Comparison of ENCODE assay signal across 23 cellular contexts in genomic region chr15:71508081-71508682, GRCh38.
DNase-seq lines count a peak whose midpoint lies in the region; ATAC-seq, FAIRE-seq and TF ChIP-seq lines count a peak whose summit lies in the region.
"Had no signal": no experiment of that assay in that cellular context is flagged by ENCODE, and none has a peak within 500 bp of the region (broad histone marks: within the 10 kb centered on the region; RNA-seq: fewer than 3 reads in every experiment).

No MANE protein-coding gene starts in this region.

- ATAC-seq in GM21515 (IDR thresholded peaks at IDR 0.05; ENCODE audit: unreplicated experiment), result peak; percentile 81
- ATAC-seq in HG03565 (IDR thresholded peaks at IDR 0.05; ENCODE audit: unreplicated experiment), result peak; percentile 43
- no peak for ATAC-seq in naive thymus-derived CD4-positive, alpha-beta T cell
- ATAC-seq: body of pancreas had no signal

- 50 to 71% methylated on average over 4 of the region's 4 CpGs for WGBS in esophagus, 2 donors

- TF ChIP-seq CTCF in progenitor cell of endocrine pancreas (IDR thresholded peaks at IDR 0.05; ENCODE audit: unreplicated experiment) (no peak), type B pancreatic cell (conservative IDR thresholded peaks at IDR 0.05) (no peak)

- intact Hi-C loops in naive thymus-derived CD4-positive, alpha-beta T cell (cut with micrococcal nuclease), result no loop called here

- no peaks in the 10 kb centered on the region for H3K4me1 Mint-ChIP-seq in naive thymus-derived CD4-positive, alpha-beta T cell
- H3K4me1 Mint-ChIP-seq in progenitor cell of endocrine pancreas (ENCODE audit: low read depth), result peaks cover 24% of the 10 kb centered on the region
- H3K4me1 Mint-ChIP-seq in type B pancreatic cell (ENCODE audit: unreplicated experiment), result peaks cover 36% of the 10 kb centered on the region
- H3K4me1 Mint-ChIP-seq: activated CD4-positive, alpha-beta T cell treated with anti-CD3 and anti-CD28 coated beads, Interleukin-2, amount 10 ng/mL, durations not matched to agents 7 days and 5 days; CD4-positive, alpha-beta memory T cell had no signal

- CTCF ChIA-PET in naive thymus-derived CD4-positive, alpha-beta T cell (lab: Charles Lee), result no interaction called here

- peak; percentile 81 for FAIRE-seq in GM12891 (lab: Jason Lieb, UNC)
- FAIRE-seq: kidney had no signal

- no peak overlapping the region for H3K27ac Mint-ChIP-seq in naive thymus-derived CD4-positive, alpha-beta T cell
- H3K27ac Mint-ChIP-seq in progenitor cell of endocrine pancreas (no peak overlapping the region), type B pancreatic cell (no peak overlapping the region)
- H3K27ac Mint-ChIP-seq: activated CD4-positive, alpha-beta T cell treated with anti-CD3 and anti-CD28 coated beads, Interleukin-2, amount 10 ng/mL, durations not matched to agents 7 days and 5 days; CD4-positive, alpha-beta memory T cell had no signal

- no peaks in the 10 kb centered on the region for H3K9me3 ChIP-seq in esophagus (ENCODE audit: control insufficient read depth in 2 of 2, insufficient read depth in 1 of 2, low read depth in 1 of 2, low read length in 1 of 2)
- no peaks in the 10 kb centered on the region for H3K9me3 ChIP-seq in naive thymus-derived CD4-positive, alpha-beta T cell (ENCODE audit: control insufficient read depth in 2 of 3, low read length in 3 of 3)
- H3K9me3 ChIP-seq: body of pancreas, stomach, vagina had no signal

- no peak for TF ChIP-seq POLR2A in GM12891 (IDR thresholded peaks at IDR 0.05; ENCODE audit: low read depth, low read length)

- H3K4me3 ChIP-seq in esophagus (ENCODE audit: low read depth in 1 of 2, low read length in 2 of 2), result no peak overlapping the region
- no peak overlapping the region for H3K4me3 ChIP-seq in naive thymus-derived CD4-positive, alpha-beta T cell (ENCODE audit: low read length)
- H3K4me3 ChIP-seq: body of pancreas, dorsolateral prefrontal cortex, stomach, vagina had no signal

- peaks cover 11 to 28% (median 19%) of the 10 kb centered on the region in 5 donors for H3K27me3 Mint-ChIP-seq in naive thymus-derived CD4-positive, alpha-beta T cell
- H3K27me3 Mint-ChIP-seq in progenitor cell of endocrine pancreas (peaks cover 19% of the 10 kb centered on the region), type B pancreatic cell (peaks cover 3% of the 10 kb centered on the region)

- H3K27me3 ChIP-seq in esophagus (ENCODE audit: control insufficient read depth in 1 of 2, insufficient read depth in 2 of 2, low read length in 2 of 2), result no peaks in the 10 kb centered on the region
- H3K27me3 ChIP-seq in naive thymus-derived CD4-positive, alpha-beta T cell (ENCODE audit: control insufficient read depth in 2 of 2, insufficient read depth in 2 of 2, low read length in 2 of 2), result no peaks in the 10 kb centered on the region
- H3K27me3 ChIP-seq: body of pancreas, stomach, vagina had no signal

- DNase-seq in GM12891 (ENCODE audit: insufficient read length, low spot score), result peak; percentile 35
- DNase-seq in naive thymus-derived CD4-positive, alpha-beta T cell, result no peak
- DNase-seq in progenitor cell of endocrine pancreas (ENCODE audit: low spot score, unreplicated experiment), result no peak
- DNase-seq in NCI-H1048 (lab: John Stamatoyannopoulos, UW), result no peak
- DNase-seq in type B pancreatic cell (ENCODE audit: extremely low spot score, unreplicated experiment), result no peak
- DNase-seq: activated CD4-positive, alpha-beta T cell treated with anti-CD3 and anti-CD28 coated beads, Interleukin-2, amount 10 ng/mL, durations not matched to agents 7 days and 5 days; activated naive CD4-positive, alpha-beta T cell treated with anti-CD3 and anti-CD28 coated beads, Interleukin-2, amount 50 U/mL, for 16 hours; body of pancreas; CD4-positive, alpha-beta memory T cell; DND-41; dorsolateral prefrontal cortex; GOT3; kidney; NCI-H2029; NCI-H526; OCI-M1; retina; stomach had no signal

- H3K27ac ChIP-seq in esophagus (ENCODE audit: low read depth in 2 of 2, low read length in 1 of 2), result peak overlapping the region; percentile 17 to 37
- H3K27ac ChIP-seq in naive thymus-derived CD4-positive, alpha-beta T cell (ENCODE audit: low read depth, low read length), result no peak overlapping the region
- H3K27ac ChIP-seq: body of pancreas, stomach had no signal

- no peak overlapping the region for H3K4me3 Mint-ChIP-seq in naive thymus-derived CD4-positive, alpha-beta T cell
- H3K4me3 Mint-ChIP-seq in progenitor cell of endocrine pancreas (ENCODE audit: low read depth) (no peak overlapping the region), type B pancreatic cell (no peak overlapping the region)
- H3K4me3 Mint-ChIP-seq: activated CD4-positive, alpha-beta T cell treated with anti-CD3 and anti-CD28 coated beads, Interleukin-2, amount 10 ng/mL, durations not matched to agents 7 days and 5 days; CD4-positive, alpha-beta memory T cell; mesothelial cell of epicardium had no signal

- no peaks in the 10 kb centered on the region for H3K36me3 ChIP-seq in esophagus (ENCODE audit: control insufficient read depth in 2 of 2, insufficient read depth in 2 of 2, low read length in 1 of 2)
- no peaks in the 10 kb centered on the region for H3K36me3 ChIP-seq in naive thymus-derived CD4-positive, alpha-beta T cell (ENCODE audit: control insufficient read depth in 2 of 3, insufficient read depth in 3 of 3, low read length in 3 of 3)
- H3K36me3 ChIP-seq: stomach, vagina had no signal

- no peaks in the 10 kb centered on the region for H3K36me3 Mint-ChIP-seq in naive thymus-derived CD4-positive, alpha-beta T cell
- H3K36me3 Mint-ChIP-seq in progenitor cell of endocrine pancreas (ENCODE audit: insufficient read depth), result no peaks in the 10 kb centered on the region
- peaks cover 4% of the 10 kb centered on the region for H3K36me3 Mint-ChIP-seq in type B pancreatic cell
- H3K36me3 Mint-ChIP-seq: CD4-positive, alpha-beta memory T cell had no signal

- peaks cover 0 to 5% (median 0%) of the 10 kb centered on the region in 11 donors for H3K9me3 Mint-ChIP-seq in naive thymus-derived CD4-positive, alpha-beta T cell
- H3K9me3 Mint-ChIP-seq in progenitor cell of endocrine pancreas (ENCODE audit: low read depth), result no peaks in the 10 kb centered on the region
- H3K9me3 Mint-ChIP-seq in type B pancreatic cell, result peaks cover 9% of the 10 kb centered on the region
- H3K9me3 Mint-ChIP-seq: activated CD4-positive, alpha-beta T cell treated with anti-CD3 and anti-CD28 coated beads, Interleukin-2, amount 10 ng/mL, durations not matched to agents 7 days and 5 days; CD4-positive, alpha-beta memory T cell had no signal

- POLR2A ChIA-PET in naive thymus-derived CD4-positive, alpha-beta T cell (lab: Charles Lee), result no interaction called here

- H3K4me1 ChIP-seq in esophagus (ENCODE audit: control insufficient read depth in 2 of 2, insufficient read depth in 2 of 2, low read length in 1 of 2), result peaks cover 0 to 11% of the 10 kb centered on the region in 2 donors
- H3K4me1 ChIP-seq in naive thymus-derived CD4-positive, alpha-beta T cell (ENCODE audit: control insufficient read depth in 2 of 2, insufficient read depth in 2 of 2, low read length in 2 of 2), result no peaks in the 10 kb centered on the region

TF ChIP-seq in GM12891, 5 proteins besides CTCF, POLR2A, EP300 and RAD21:
- TF ChIP-seq PAX5 (IDR thresholded peaks at IDR 0.05; ENCODE audit: insufficient read depth, low read length, severe bottlenecking), result no peak
- TF ChIP-seq TAF1 (IDR thresholded peaks at IDR 0.05; ENCODE audit: low read depth, low read length), result no peak
- TF ChIP-seq POLR2AphosphoS5 (IDR thresholded peaks at IDR 0.05; ENCODE audit: low read depth, low read length), result no peak
- TF ChIP-seq POU2F2 (IDR thresholded peaks at IDR 0.05; ENCODE audit: low read depth, low read length), result no peak
- peak; percentile 92 for TF ChIP-seq SPI1 (IDR thresholded peaks at IDR 0.05; ENCODE audit: low read depth, low read length)
